ENCODE assay signal across 19 cellular contexts in genomic region chr18:26443853-26444252, GRCh38.
A peak's percentile ranks its signal among the peaks of the same experiment; 100 is the strongest.
DNase-seq lines count a peak whose midpoint lies in the region; ATAC-seq, FAIRE-seq and TF ChIP-seq lines count a peak whose summit lies in the region.
"Had no signal": no experiment of that assay in that cellular context is flagged by ENCODE, and none has a peak within 500 bp of the region (broad histone marks: within the 10 kb centered on the region; RNA-seq: fewer than 3 reads in every experiment).

No MANE protein-coding gene starts in this region.

- TF ChIP-seq EP300 in HepG2 (IDR thresholded peaks at IDR 0.05; ENCODE audit: low read depth in 2 of 2, low read length in 2 of 2): no peak
- no peak for TF ChIP-seq EP300 in HepG2 (CRISPR knock-in tag; IDR thresholded peaks at IDR 0.05; ENCODE audit: borderline replicate concordance)

- H3K79me2 ChIP-seq in HepG2 (ENCODE audit: insufficient read depth, low read length): no peaks in the 10 kb centered on the region

- no peak overlapping the region for H2AFZ ChIP-seq in HepG2 (ENCODE audit: low read length)

- H3K9ac ChIP-seq in HepG2 (ENCODE audit: insufficient read depth, low read depth, low read length): no peak overlapping the region
- H3K9ac ChIP-seq: BLaER1 treated with 17β-estradiol and CSF1 and Interleukin-3, amounts not matched to agents 10 nM and 100 nM had no signal

- CTCF ChIA-PET in HepG2 (lab: Yijun Ruan, JAX; ENCODE audit: low intra/inter-chr PET ratio, low total read pairs) (no interaction called here), WTC11 (lab: Charles Lee) (no interaction called here)

- peaks cover 3% of the 10 kb centered on the region; the same call in 1 of the 2 replicates for H3K36me3 Mint-ChIP-seq in WTC11
- H3K36me3 Mint-ChIP-seq: CD8-positive, alpha-beta T cell had no signal

- H3K4me3 Mint-ChIP-seq in WTC11: no peak overlapping the region
- H3K4me3 Mint-ChIP-seq: CD4-positive, alpha-beta T cell; CD8-positive, alpha-beta T cell had no signal

- TF ChIP-seq CTCF in HepG2 (CRISPR knock-in tag; IDR thresholded peaks at IDR 0.05) (no peak), right lobe of liver (IDR thresholded peaks at IDR 0.05) (no peak), WTC11 (IDR thresholded peaks at IDR 0.05) (no peak), BE2C (IDR thresholded peaks at IDR 0.05; ENCODE audit: low read depth, low read length) (no peak), heart right ventricle (IDR thresholded peaks at IDR 0.05) (no peak)

- peaks cover 10% of the 10 kb centered on the region for H3K9me3 Mint-ChIP-seq in WTC11
- H3K9me3 Mint-ChIP-seq: CD4-positive, alpha-beta T cell; CD8-positive, alpha-beta T cell had no signal

- no peaks in the 10 kb centered on the region for H4K20me1 ChIP-seq in HepG2 (ENCODE audit: insufficient read depth, low read length)
- H4K20me1 ChIP-seq: BLaER1 treated with 17β-estradiol and CSF1 and Interleukin-3, amounts not matched to agents 10 nM and 100 nM had no signal

- H3K9me3 ChIP-seq in HepG2 (ENCODE audit: low read length): no peaks in the 10 kb centered on the region
- H3K9me3 ChIP-seq in right lobe of liver: no peaks in the 10 kb centered on the region
- H3K9me3 ChIP-seq in BE2C: no peaks in the 10 kb centered on the region
- no peaks in the 10 kb centered on the region for H3K9me3 ChIP-seq in heart right ventricle
- H3K9me3 ChIP-seq: Caco-2 had no signal

- no peak for TF ChIP-seq RAD21 in HepG2 (CRISPR knock-in tag; IDR thresholded peaks at IDR 0.05)

- no peak overlapping the region for H3K27ac Mint-ChIP-seq in WTC11
- H3K27ac Mint-ChIP-seq: CD4-positive, alpha-beta T cell; CD8-positive, alpha-beta T cell had no signal

- DNase-seq in HepG2 (ENCODE audit: low spot score) (no peak), right lobe of liver (no peak), WTC11 (ENCODE audit: low spot score) (no peak), BE2C (no peak), heart right ventricle (no peak)
- DNase-seq: 8988T; ACHN; Caco-2; Calu3; CD4-positive, alpha-beta T cell; CD8-positive, alpha-beta T cell; DMS79 treated with DMSO at 0.1 percent for 48 hours; GF-D8 had no signal

- no peak for FAIRE-seq in HepG2 (lab: Jason Lieb, UNC)
- FAIRE-seq: A204.1, D721Med, GM12891, GM19239 had no signal

- H3K36me3 ChIP-seq in HepG2 (replicated peaks in 1 of 2; ENCODE audit: control insufficient read depth in 1 of 2, insufficient read depth in 2 of 2, low read length in 2 of 2): no peaks in the 10 kb centered on the region
- no peaks in the 10 kb centered on the region for H3K36me3 ChIP-seq in right lobe of liver
- H3K36me3 ChIP-seq in BE2C: no peaks in the 10 kb centered on the region
- no peaks in the 10 kb centered on the region for H3K36me3 ChIP-seq in heart right ventricle
- H3K36me3 ChIP-seq: BLaER1 treated with 17β-estradiol and CSF1 and Interleukin-3, amounts not matched to agents 10 nM and 100 nM had no signal

- H3K4me3 ChIP-seq in HepG2 (replicated peaks in 1 of 3; ENCODE audit: insufficient read depth in 1 of 3, low read depth in 2 of 3, low read length in 3 of 3) (no peak overlapping the region), right lobe of liver (no peak overlapping the region), BE2C (ENCODE audit: low read depth, low read length) (no peak overlapping the region), heart right ventricle (no peak overlapping the region)
- H3K4me3 ChIP-seq: BLaER1 treated with 17β-estradiol and CSF1 and Interleukin-3, amounts not matched to agents 10 nM and 100 nM had no signal

- no peak for TF ChIP-seq POLR2A in HepG2 (IDR thresholded peaks at IDR 0.05; ENCODE audit: insufficient read depth in 1 of 2, low read depth in 2 of 2, low read length in 2 of 2)
- no peak for TF ChIP-seq POLR2A in right lobe of liver (IDR thresholded peaks at IDR 0.05)

- in situ Hi-C loops in HepG2 (cut with HindIII; ENCODE audit: extremely low pct_ligation_motif_present, low pct_unique_long_range_greater_than_20kb): loop anchor here (25.0 kb wide), 1 partner anchor 93 kb away; the partner anchor contains the start of gene KCTD1

- no TSS peak for BruUV-seq in HepG2 (replicated peaks; lab: Mats Ljungman, UMichigan)

- H3K27me3 Mint-ChIP-seq in WTC11 (ENCODE audit: low read depth): no peaks in the 10 kb centered on the region; the same call in 1 of the 2 replicates

- ATAC-seq in HepG2 (no peak), right lobe of liver (no peak), WTC11 (no peak), heart right ventricle (no peak)
- ATAC-seq: CD8-positive, alpha-beta T cell had no signal

- H3K4me2 ChIP-seq in HepG2 (ENCODE audit: low read depth, low read length): no peak overlapping the region
- H3K4me2 ChIP-seq: BLaER1 treated with 17β-estradiol and CSF1 and Interleukin-3, amounts not matched to agents 10 nM and 100 nM had no signal

- POLR2A ChIA-PET in HepG2 (lab: Yijun Ruan, JAX) (no interaction called here), WTC11 (lab: Charles Lee) (no interaction called here)

- no peak overlapping the region for H3K27ac ChIP-seq in HepG2 (ENCODE audit: extremely low read length, insufficient read depth, low read length)
- no peak overlapping the region for H3K27ac ChIP-seq in right lobe of liver
- H3K27ac ChIP-seq in heart right ventricle: no peak overlapping the region
- H3K27ac ChIP-seq: BLaER1 treated with 17β-estradiol and CSF1 and Interleukin-3, amounts not matched to agents 10 nM and 100 nM; C4-2B had no signal

- H3K27me3 ChIP-seq in HepG2 (ENCODE audit: control insufficient read depth in 1 of 2, insufficient read depth in 2 of 2, low read length in 2 of 2) (peaks cover 0 to 16% of the 10 kb centered on the region in 2 experiments; a peak in 2 of 5 replicates), right lobe of liver (no peaks in the 10 kb centered on the region), BE2C (no peaks in the 10 kb centered on the region), heart right ventricle (peaks cover 0 to 5% (median 0%) of the 10 kb centered on the region in 7 donors)
- H3K27me3 ChIP-seq: BLaER1 treated with 17β-estradiol and CSF1 and Interleukin-3, amounts not matched to agents 10 nM and 100 nM had no signal

- H3K4me1 ChIP-seq in HepG2 (ENCODE audit: insufficient read depth, low read length) (no peaks in the 10 kb centered on the region), right lobe of liver (no peaks in the 10 kb centered on the region), BE2C (no peaks in the 10 kb centered on the region), heart right ventricle (peaks cover 0 to 10% (median 0%) of the 10 kb centered on the region in 9 donors)
- H3K4me1 ChIP-seq: BLaER1 treated with 17β-estradiol and CSF1 and Interleukin-3, amounts not matched to agents 10 nM and 100 nM; Caco-2 had no signal

- H3K4me1 Mint-ChIP-seq in WTC11: peaks cover 13% of the 10 kb centered on the region

- intact Hi-C loops in HepG2 (cut with micrococcal nuclease; ENCODE audit: unreplicated experiment): no loop called here
- intact Hi-C loops in right lobe of liver (cut with DNase I): no loop called here
- intact Hi-C loops in heart right ventricle (cut with DNase I): no loop called here

TF ChIP-seq in HepG2, 621 proteins besides CTCF, POLR2A, EP300 and RAD21:
- TF ChIP-seq ZNF317 (CRISPR knock-in tag; IDR thresholded peaks at IDR 0.05): 0 out of 2 replicates have a peak, but pooled peaks have one; percentile 30
- TF ChIP-seq, protein P1, sequence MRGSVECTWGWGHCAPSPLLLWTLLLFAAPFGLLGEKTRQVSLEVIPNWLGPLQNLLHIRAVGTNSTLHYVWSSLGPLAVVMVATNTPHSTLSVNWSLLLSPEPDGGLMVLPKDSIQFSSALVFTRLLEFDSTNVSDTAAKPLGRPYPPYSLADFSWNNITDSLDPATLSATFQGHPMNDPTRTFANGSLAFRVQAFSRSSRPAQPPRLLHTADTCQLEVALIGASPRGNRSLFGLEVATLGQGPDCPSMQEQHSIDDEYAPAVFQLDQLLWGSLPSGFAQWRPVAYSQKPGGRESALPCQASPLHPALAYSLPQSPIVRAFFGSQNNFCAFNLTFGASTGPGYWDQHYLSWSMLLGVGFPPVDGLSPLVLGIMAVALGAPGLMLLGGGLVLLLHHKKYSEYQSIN (CRISPR knock-in tag; IDR thresholded peaks at IDR 0.05; ENCODE audit: borderline replicate concordance): no peak
TF ChIP-seq in HepG2: peak in this region for 1.

TF ChIP-seq in WTC11, 78 proteins besides CTCF, POLR2A, EP300 and RAD21:
- TF ChIP-seq TP53 (CRISPR knock-in tag; IDR thresholded peaks at IDR 0.05) (no peak), ZNF317 (CRISPR knock-in tag; IDR thresholded peaks at IDR 0.05; ENCODE audit: borderline replicate concordance, low read depth) (peak; percentile 85; the same call in 1 of the 2 replicates), OVOL2 (CRISPR knock-in tag; IDR thresholded peaks at IDR 0.05; ENCODE audit: borderline replicate concordance) (no peak), RORB (CRISPR knock-in tag; IDR thresholded peaks at IDR 0.05) (no peak), MAX (CRISPR knock-in tag; IDR thresholded peaks at IDR 0.05) (no peak)

Comparison
In these comparisons a context has a peak if more than half of its experiments do, and no peak if none do; other contexts are left out.
1. Of the 50 proteins assayed by ChIP-seq in both HepG2 and WTC11: peak only in HepG2: none; only in WTC11: none; in both: ZNF317; in neither: 49.